ENCODE assay signal across 8 cellular contexts in the genomic region with DNA sequence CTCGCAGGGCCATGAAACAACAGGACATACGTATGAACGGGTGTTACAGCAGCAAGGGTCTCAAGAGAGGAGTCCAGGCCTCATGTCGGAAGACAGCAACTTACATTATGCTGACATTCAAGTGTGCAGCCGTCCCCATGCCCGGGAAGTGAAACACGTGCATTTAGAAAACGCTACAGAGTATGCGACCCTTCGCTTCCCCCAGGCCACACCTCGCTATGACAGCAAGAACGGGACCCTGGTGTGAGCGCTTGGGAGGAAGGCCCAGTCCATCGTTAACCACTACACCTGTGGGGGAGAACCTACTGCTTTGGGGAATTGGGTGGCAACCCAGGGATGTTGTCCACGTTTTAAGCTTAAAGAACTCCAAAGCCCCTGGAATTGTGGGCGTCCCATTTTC. TPM values are rescaled to one million over a fixed set of nuclear protein-coding genes. Genes with fewer than 3 reads are reported as not detected.
DNase-seq lines count a peak whose midpoint lies in the region; ATAC-seq and TF ChIP-seq lines count a peak whose summit lies in the region.

No MANE protein-coding gene starts in this region.

- H3K4me1 Mint-ChIP-seq in IgD-negative memory B cell: peaks cover 8 to 10% (median 9%) of the 10 kb centered on the region in 3 donors
- H3K4me1 Mint-ChIP-seq in naive thymus-derived CD8-positive, alpha-beta T cell: peaks cover 2 to 17% (median 16%) of the 10 kb centered on the region in 4 donors

- H3K27me3 Mint-ChIP-seq in IgD-negative memory B cell: no peaks in the 10 kb centered on the region
- peaks cover 0 to 5% (median 0%) of the 10 kb centered on the region in 5 donors for H3K27me3 Mint-ChIP-seq in naive thymus-derived CD8-positive, alpha-beta T cell

- TF ChIP-seq CTCF in 22Rv1 (IDR thresholded peaks at IDR 0.05): no peak

- peaks cover 0 to 2% (median 0%) of the 10 kb centered on the region in 3 donors for H3K9me3 Mint-ChIP-seq in IgD-negative memory B cell
- no peaks in the 10 kb centered on the region for H3K9me3 Mint-ChIP-seq in naive thymus-derived CD8-positive, alpha-beta T cell

- POLR2A ChIA-PET in naive thymus-derived CD8-positive, alpha-beta T cell (lab: Charles Lee): interaction anchor here (1.3 to 2.6 kb wide), 8 partner anchors 10 to 1388 kb away, joined by 3 to 28 read pairs (median 10); a partner anchor contains a TSS

- H3K27ac ChIP-seq in 22Rv1 (peak overlapping the region; percentile 80), caudate nucleus (ENCODE audit: low read depth, low read length) (peak overlapping the region; percentile 90)

- H3K27ac Mint-ChIP-seq in IgD-negative memory B cell: peak overlapping the region in 2 of 3 donors; percentile 39 to 87
- peak overlapping the region in 8 of 10 donors; percentile 27 to 96 (median 95) for H3K27ac Mint-ChIP-seq in naive thymus-derived CD8-positive, alpha-beta T cell

- peak overlapping the region; percentile 36 to 91 (median 82) for H3K4me3 Mint-ChIP-seq in IgD-negative memory B cell
- H3K4me3 Mint-ChIP-seq in naive thymus-derived CD8-positive, alpha-beta T cell: peak overlapping the region; percentile 69 to 91 (median 85)

- ATAC-seq in naive thymus-derived CD8-positive, alpha-beta T cell: no peak
- ATAC-seq in GM21423 (IDR thresholded peaks at IDR 0.05; ENCODE audit: unreplicated experiment): no peak

- DNase-seq in caudate nucleus (lab: John Stamatoyannopoulos, UW): no peak
- DNase-seq in naive thymus-derived CD8-positive, alpha-beta T cell: no peak
- no peak for DNase-seq in pons (ENCODE audit: low spot score)
- no peak for DNase-seq in NCI-H82 (lab: John Stamatoyannopoulos, UW)
- DNase-seq in HUDEP-2 (lab: John Stamatoyannopoulos, UW; ENCODE audit: unreplicated experiment in 76 of 76): no peak

- H3K36me3 Mint-ChIP-seq in IgD-negative memory B cell: no peaks in the 10 kb centered on the region
- H3K36me3 Mint-ChIP-seq in naive thymus-derived CD8-positive, alpha-beta T cell: no peaks in the 10 kb centered on the region

RNA-seq across cellular contexts. Expression of a gene that starts 7.2 kb away (rescaled TPM):
- not detected for polyA plus RNA-seq in IgD-negative memory B cell
- total RNA-seq in naive thymus-derived CD8-positive, alpha-beta T cell: not detected
- not detected for polyA plus RNA-seq in naive thymus-derived CD8-positive, alpha-beta T cell

RNA-seq across cellular contexts. Expression of a gene that starts 11.2 kb away (rescaled TPM):
- 0.34 TPM for polyA plus RNA-seq in IgD-negative memory B cell
- 1 to 10 TPM in 1 of 2 experiments, under 1 TPM in 1; 0.80 to 1.2 TPM for total RNA-seq in naive thymus-derived CD8-positive, alpha-beta T cell
- polyA plus RNA-seq in naive thymus-derived CD8-positive, alpha-beta T cell: 1 to 10 TPM in 1 of 3 donors, under 1 TPM in 2; 0.27 to 5.7 (median 0.81) TPM

RNA-seq across cellular contexts. Expression of a gene that starts 13.4 kb away (rescaled TPM):
- polyA plus RNA-seq in IgD-negative memory B cell: not detected
- total RNA-seq in naive thymus-derived CD8-positive, alpha-beta T cell: under 1 TPM in 1 of 2 experiments, not detected in 1; 0.27 TPM
- not detected for polyA plus RNA-seq in naive thymus-derived CD8-positive, alpha-beta T cell

RNA-seq across cellular contexts. Expression of a gene that starts 14.4 kb away (rescaled TPM):
- not detected for polyA plus RNA-seq in IgD-negative memory B cell
- not detected for total RNA-seq in naive thymus-derived CD8-positive, alpha-beta T cell
- not detected for polyA plus RNA-seq in naive thymus-derived CD8-positive, alpha-beta T cell

RNA-seq across cellular contexts. Expression of a gene that starts 46.6 kb away (rescaled TPM):
- 25.7 TPM for polyA plus RNA-seq in IgD-negative memory B cell
- 10 to 100 TPM; 22.9 to 25.6 TPM for total RNA-seq in naive thymus-derived CD8-positive, alpha-beta T cell
- polyA plus RNA-seq in naive thymus-derived CD8-positive, alpha-beta T cell: 10 to 100 TPM; 29.5 to 33.5 (median 33.4) TPM
